Comparison of ENCODE assay signal across 14 cellular contexts in the genomic region with DNA sequence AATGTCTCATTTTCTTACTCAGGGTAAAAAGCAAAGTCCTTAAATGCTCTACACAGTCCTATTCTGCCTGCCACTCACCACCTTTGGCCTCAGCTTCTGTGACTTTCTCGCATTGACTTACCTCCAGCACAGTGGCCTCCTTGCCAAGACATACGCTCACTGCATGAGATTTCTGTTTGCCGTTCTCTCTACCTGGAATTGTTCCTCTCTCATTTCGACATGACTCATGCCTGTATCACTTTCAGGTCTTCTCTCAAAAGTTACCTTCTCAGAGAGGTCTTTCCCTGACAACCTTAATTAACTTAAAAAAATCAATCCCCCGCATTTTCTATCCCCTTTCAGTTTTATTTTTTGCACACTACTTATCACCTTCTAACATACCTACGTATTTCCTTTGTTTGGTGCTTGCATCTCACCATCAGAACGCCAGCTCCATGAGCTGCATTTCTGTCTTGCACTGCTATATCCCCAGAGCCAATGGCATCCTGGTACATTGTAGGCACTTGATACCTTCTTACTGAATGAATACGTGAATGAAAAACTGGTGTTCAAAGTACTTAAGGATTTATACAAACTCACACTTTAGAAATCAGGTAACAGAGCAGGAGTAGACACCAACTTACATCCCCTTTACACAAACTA. TPM values are rescaled to one million over a fixed set of nuclear protein-coding genes. Genes with fewer than 3 reads are reported as not detected.
A peak's percentile ranks its signal among the peaks of the same experiment; 100 is the strongest.
DNase-seq lines count a peak whose midpoint lies in the region; ATAC-seq lines count a peak whose summit lies in the region.
"Had no signal": no experiment of that assay in that cellular context is flagged by ENCODE, and none has a peak within 500 bp of the region (broad histone marks: within the 10 kb centered on the region; RNA-seq: fewer than 3 reads in every experiment).

No MANE protein-coding gene starts in this region.

- H3K9me3 Mint-ChIP-seq in stimulated activated naive CD8-positive, alpha-beta T cell treated with anti-CD3 and anti-CD28 coated beads, Interleukin-15, amount 100 ng/mL, for 72 hours: no peaks in the 10 kb centered on the region
- no peaks in the 10 kb centered on the region for H3K9me3 Mint-ChIP-seq in activated T-helper 17 cell treated with anti-CD3 and anti-CD28 coated beads, Interleukin-2, amount 50 U/mL, for 72 hours
- no peaks in the 10 kb centered on the region for H3K9me3 Mint-ChIP-seq in naive thymus-derived CD8-positive, alpha-beta T cell
- H3K9me3 Mint-ChIP-seq: activated naive CD8-positive, alpha-beta T cell treated with anti-CD3 and anti-CD28 coated beads, Interleukin-2, amount 10 ng/mL, durations not matched to agents 7 days and 5 days had no signal

- no peak overlapping the region for H3K27ac Mint-ChIP-seq in stimulated activated naive CD8-positive, alpha-beta T cell treated with anti-CD3 and anti-CD28 coated beads, Interleukin-15, amount 100 ng/mL, for 72 hours
- no peak overlapping the region for H3K27ac Mint-ChIP-seq in activated T-helper 17 cell treated with anti-CD3 and anti-CD28 coated beads, Interleukin-2, amount 50 U/mL, for 72 hours
- H3K27ac Mint-ChIP-seq in naive thymus-derived CD8-positive, alpha-beta T cell: no peak overlapping the region
- H3K27ac Mint-ChIP-seq: activated naive CD8-positive, alpha-beta T cell treated with anti-CD3 and anti-CD28 coated beads, Interleukin-2, amount 10 ng/mL, durations not matched to agents 7 days and 5 days; B cell had no signal

- POLR2A ChIA-PET in naive thymus-derived CD8-positive, alpha-beta T cell (lab: Charles Lee): no interaction called here

- no peaks in the 10 kb centered on the region for H3K27me3 Mint-ChIP-seq in stimulated activated naive CD8-positive, alpha-beta T cell treated with anti-CD3 and anti-CD28 coated beads, Interleukin-15, amount 100 ng/mL, for 72 hours
- H3K27me3 Mint-ChIP-seq in activated T-helper 17 cell treated with anti-CD3 and anti-CD28 coated beads, Interleukin-2, amount 50 U/mL, for 72 hours: no peaks in the 10 kb centered on the region
- H3K27me3 Mint-ChIP-seq in naive thymus-derived CD8-positive, alpha-beta T cell: peaks cover 0 to 5% (median 0%) of the 10 kb centered on the region in 5 donors
- H3K27me3 Mint-ChIP-seq: B cell had no signal

- peak; percentile 66 for ATAC-seq in stimulated activated naive CD8-positive, alpha-beta T cell treated with anti-CD3 and anti-CD28 coated beads, Interleukin-15, amount 100 ng/mL, for 72 hours
- no peak for ATAC-seq in stimulated activated naive CD8-positive, alpha-beta T cell treated with anti-CD3 and anti-CD28 coated beads, Interleukin-15, Interleukin-2, amounts not matched to agents 100 U/mL and 50 U/mL, for 24 hours
- ATAC-seq in HG02798 (IDR thresholded peaks at IDR 0.05; ENCODE audit: poor library complexity, unreplicated experiment): peak; percentile 69
- ATAC-seq in activated T-helper 17 cell treated with anti-CD3 and anti-CD28 coated beads, Interleukin-2, amount 50 U/mL, for 72 hours (replicated peaks): peak; percentile 97
- ATAC-seq in naive thymus-derived CD8-positive, alpha-beta T cell: no peak

- H3K4me1 Mint-ChIP-seq in stimulated activated naive CD8-positive, alpha-beta T cell treated with anti-CD3 and anti-CD28 coated beads, Interleukin-15, amount 100 ng/mL, for 72 hours: no peaks in the 10 kb centered on the region
- H3K4me1 Mint-ChIP-seq in activated T-helper 17 cell treated with anti-CD3 and anti-CD28 coated beads, Interleukin-2, amount 50 U/mL, for 72 hours: peaks cover 6% of the 10 kb centered on the region
- H3K4me1 Mint-ChIP-seq in naive thymus-derived CD8-positive, alpha-beta T cell: no peaks in the 10 kb centered on the region
- H3K4me1 Mint-ChIP-seq: activated naive CD8-positive, alpha-beta T cell treated with anti-CD3 and anti-CD28 coated beads, Interleukin-2, amount 10 ng/mL, durations not matched to agents 7 days and 5 days; B cell had no signal

- H3K4me3 Mint-ChIP-seq in stimulated activated naive CD8-positive, alpha-beta T cell treated with anti-CD3 and anti-CD28 coated beads, Interleukin-15, amount 100 ng/mL, for 72 hours: no peak overlapping the region
- peak overlapping the region; percentile 35 for H3K4me3 Mint-ChIP-seq in activated T-helper 17 cell treated with anti-CD3 and anti-CD28 coated beads, Interleukin-2, amount 50 U/mL, for 72 hours
- no peak overlapping the region for H3K4me3 Mint-ChIP-seq in naive thymus-derived CD8-positive, alpha-beta T cell
- H3K4me3 Mint-ChIP-seq: activated naive CD8-positive, alpha-beta T cell treated with anti-CD3 and anti-CD28 coated beads, Interleukin-2, amount 10 ng/mL, durations not matched to agents 7 days and 5 days; B cell had no signal

- no peaks in the 10 kb centered on the region for H3K36me3 Mint-ChIP-seq in activated T-helper 17 cell treated with anti-CD3 and anti-CD28 coated beads, Interleukin-2, amount 50 U/mL, for 72 hours (ENCODE audit: low read depth)
- H3K36me3 Mint-ChIP-seq in naive thymus-derived CD8-positive, alpha-beta T cell: peaks cover 2 to 4% (median 4%) of the 10 kb centered on the region in 3 donors
- H3K36me3 Mint-ChIP-seq: activated naive CD8-positive, alpha-beta T cell treated with anti-CD3 and anti-CD28 coated beads, Interleukin-2, amount 10 ng/mL, durations not matched to agents 7 days and 5 days had no signal

- DNase-seq in stimulated activated naive CD8-positive, alpha-beta T cell treated with anti-CD3 and anti-CD28 coated beads, Interleukin-15, amount 100 ng/mL, for 72 hours: no peak
- DNase-seq in stimulated activated naive CD8-positive, alpha-beta T cell treated with anti-CD3 and anti-CD28 coated beads, Interleukin-15, Interleukin-2, amounts not matched to agents 100 U/mL and 50 U/mL, for 24 hours: no peak
- no peak for DNase-seq in naive thymus-derived CD8-positive, alpha-beta T cell
- DNase-seq in NCI-H2107 (lab: John Stamatoyannopoulos, UW) (no peak), activated gamma-delta T cell treated with Interleukin-2 at 50 U/mL for 16 hours (no peak)
- DNase-seq: activated naive CD8-positive, alpha-beta T cell treated with anti-CD3 and anti-CD28 coated beads, Interleukin-2, amount 10 ng/mL, durations not matched to agents 7 days and 5 days; NCI-H1694 treated with DMSO at 0.1 percent for 48 hours; posterior cingulate gyrus; spleen; T-helper 9 cell; trophoblast cell had no signal

RNA-seq across cellular contexts. Expression of gene TENT5A, which starts 24.5 kb away (rescaled TPM):
- under 1 TPM; 0.41 to 0.79 TPM for total RNA-seq in activated T-helper 17 cell treated with anti-CD3 and anti-CD28 coated beads, Interleukin-2, amount 50 U/mL, for 72 hours
- total RNA-seq in naive thymus-derived CD8-positive, alpha-beta T cell: 1 to 10 TPM; 7.4 TPM
- polyA plus RNA-seq in naive thymus-derived CD8-positive, alpha-beta T cell: 1 to 10 TPM; 2.6 to 4.6 (median 3.4) TPM

Comparison
In these comparisons a context has a peak if more than half of its experiments do, and no peak if none do; other contexts are left out.
1. ATAC-seq: peak in stimulated activated naive CD8-positive, alpha-beta T cell treated with anti-CD3 and anti-CD28 coated beads, Interleukin-15, amount 100 ng/mL, for 72 hours (single experiment), HG02798 (single experiment) and activated T-helper 17 cell treated with anti-CD3 and anti-CD28 coated beads, Interleukin-2, amount 50 U/mL, for 72 hours (single experiment); none in stimulated activated naive CD8-positive, alpha-beta T cell treated with anti-CD3 and anti-CD28 coated beads, Interleukin-15, Interleukin-2, amounts not matched to agents 100 U/mL and 50 U/mL, for 24 hours (single experiment) and naive thymus-derived CD8-positive, alpha-beta T cell (0 of 2).
2. RNA of gene TENT5A, which starts 24.5 kb away (total RNA-seq): 7.4 TPM in naive thymus-derived CD8-positive, alpha-beta T cell; 0.41 to 0.79 TPM in activated T-helper 17 cell treated with anti-CD3 and anti-CD28 coated beads, Interleukin-2, amount 50 U/mL, for 72 hours; every median in the first group is over 4 times any median in the second.